In genomic region chr14:71563754-71564153, GRCh38 we compare ENCODE assay signal across 1 cellular context.
TF ChIP-seq lines count a peak whose summit lies in the region.

No MANE protein-coding gene starts in this region.

TF ChIP-seq in GM23338, 12 proteins besides CTCF, POLR2A, EP300 and RAD21 (continued from another document):
- TF ChIP-seq ZNF462 (CRISPR knock-in tag; IDR thresholded peaks at IDR 0.05) (no peak), EZH2phosphoT487 (IDR thresholded peaks at IDR 0.05; ENCODE audit: unreplicated experiment) (no peak), JUNB (IDR thresholded peaks at IDR 0.05; ENCODE audit: unreplicated experiment) (no peak), ZNF114 (CRISPR knock-in tag; IDR thresholded peaks at IDR 0.05) (no peak), POLR2AphosphoS5 (IDR thresholded peaks at IDR 0.05; ENCODE audit: low read depth) (no peak), ZNF331 (CRISPR knock-in tag; IDR thresholded peaks at IDR 0.05; ENCODE audit: low read depth) (no peak), ETS1 (IDR thresholded peaks at IDR 0.05) (no peak), REST (IDR thresholded peaks at IDR 0.05; ENCODE audit: unreplicated experiment) (no peak)
